Comparison of ENCODE assay signal across 14 cellular contexts in the genomic region with DNA sequence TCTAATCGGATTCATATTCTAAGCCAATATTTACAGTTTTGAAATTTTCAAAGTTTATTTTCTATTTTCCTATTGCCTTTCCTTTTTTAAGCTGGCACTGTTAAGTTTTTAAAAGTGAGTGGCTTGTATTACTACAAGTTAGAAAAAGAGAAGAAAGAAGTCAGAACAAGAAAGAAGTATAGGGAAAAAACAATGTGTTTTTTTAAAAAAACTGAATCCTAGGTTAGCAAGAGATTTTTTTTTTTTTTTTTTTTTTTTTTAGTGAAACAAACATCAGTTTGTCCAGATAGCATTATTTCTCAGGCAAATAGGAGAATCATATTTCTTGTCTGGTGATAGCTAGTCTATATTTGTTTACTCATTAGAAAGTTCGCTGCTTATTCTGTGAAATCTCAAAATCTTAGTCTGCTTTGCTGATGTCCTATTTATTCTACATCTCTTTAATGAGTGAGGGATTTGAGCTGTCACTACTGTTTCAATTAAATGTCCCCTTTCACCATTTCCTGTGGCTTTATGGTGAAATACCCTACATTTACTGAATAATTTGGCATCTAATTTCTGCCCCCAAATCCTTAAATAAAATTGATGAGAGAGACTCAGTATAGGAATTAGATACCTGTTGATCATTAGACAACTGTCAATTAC. TPM values are rescaled to one million over a fixed set of nuclear protein-coding genes. Genes with fewer than 3 reads are reported as not detected.
DNase-seq lines count a peak whose midpoint lies in the region; ATAC-seq and TF ChIP-seq lines count a peak whose summit lies in the region.
"Had no signal": no experiment of that assay in that cellular context is flagged by ENCODE, and none has a peak within 500 bp of the region (broad histone marks: within the 10 kb centered on the region; RNA-seq: fewer than 3 reads in every experiment).

No MANE protein-coding gene starts in this region.

- H3K9me2 ChIP-seq in SK-N-SH = no peaks in the 10 kb centered on the region

- peaks cover 22 to 39% (median 31%) of the 10 kb centered on the region in 3 donors for H3K4me1 Mint-ChIP-seq in IgD-negative memory B cell
- peaks cover 51% of the 10 kb centered on the region for H3K4me1 Mint-ChIP-seq in T-helper 2 cell treated with Interferon-gamma antibody and Interleukin-4, amounts not matched to agents 5 μg/mL and 100 μg/mL, for 36 hours (ENCODE audit: low read depth)

- intact Hi-C loops in lower lobe of right lung (cut with DNase I) = no loop called here

- POLR2A ChIA-PET in SK-N-SH (lab: Yijun Ruan, JAX) = no interaction called here

- no peaks in the 10 kb centered on the region for H3K27me3 ChIP-seq in SK-N-SH (ENCODE audit: insufficient read depth)
- no peaks in the 10 kb centered on the region for H3K27me3 ChIP-seq in lower lobe of right lung (ENCODE audit: low read depth)
- H3K27me3 ChIP-seq in mesendoderm (ENCODE audit: insufficient read depth, low read length, poor library complexity) = no peaks in the 10 kb centered on the region
- H3K27me3 ChIP-seq: foreskin keratinocyte, transverse colon had no signal

- H3K4me2 ChIP-seq in SK-N-SH (no peak overlapping the region), mesendoderm (ENCODE audit: low read length) (no peak overlapping the region)

- H2AFZ ChIP-seq in SK-N-SH (ENCODE audit: low read depth) = 0 out of 2 replicates have a peak overlapping the region, but pooled peaks have one; percentile 56
- H2AFZ ChIP-seq: parathyroid adenoma had no signal

- H3K27ac Mint-ChIP-seq in IgD-negative memory B cell = peak overlapping the region in 2 of 3 donors; percentile 19 to 20
- peak overlapping the region; percentile 92 for H3K27ac Mint-ChIP-seq in T-helper 2 cell treated with Interferon-gamma antibody and Interleukin-4, amounts not matched to agents 5 μg/mL and 100 μg/mL, for 36 hours

- no peak overlapping the region for H4K5ac ChIP-seq in mesendoderm (ENCODE audit: low read length)

- no peak overlapping the region for H3K4ac ChIP-seq in mesendoderm (ENCODE audit: low read depth, low read length)

- no peak overlapping the region for H3K9ac ChIP-seq in SK-N-SH
- no peak overlapping the region for H3K9ac ChIP-seq in mesendoderm (ENCODE audit: low read length)
- H3K9ac ChIP-seq: parathyroid adenoma had no signal

- H3K23ac ChIP-seq in mesendoderm (ENCODE audit: low read length) = no peak overlapping the region

- H3K9me3 ChIP-seq in SK-N-SH = no peaks in the 10 kb centered on the region
- no peaks in the 10 kb centered on the region for H3K9me3 ChIP-seq in lower lobe of right lung
- H3K9me3 ChIP-seq: transverse colon had no signal

- H4K20me1 ChIP-seq in SK-N-SH (ENCODE audit: insufficient read depth) = no peaks in the 10 kb centered on the region

- H3K4me3 ChIP-seq in SK-N-SH (ENCODE audit: low read depth in 2 of 2, low read length in 1 of 2) = no peak overlapping the region
- H3K4me3 ChIP-seq in lower lobe of right lung = no peak overlapping the region
- no peak overlapping the region for H3K4me3 ChIP-seq in mesendoderm (ENCODE audit: low read length)
- H3K4me3 ChIP-seq: transverse colon had no signal

- no peak overlapping the region for H4K8ac ChIP-seq in mesendoderm (ENCODE audit: low read depth, low read length)

- CTCF ChIA-PET in SK-N-SH (lab: Yijun Ruan, JAX) = interaction anchor here (0.7 kb wide), 1 partner anchor 21 kb away, joined by 3 read pairs; no protein-coding TSS in a partner anchor

- WGBS in SK-N-SH (ENCODE audit: low lambda C conversion rate) = 70% methylated on average over 2 of the region's 2 CpGs
- no CpG with 5 or more reads among the region's 2 CpGs for WGBS in mesendoderm (ENCODE audit: extremely low coverage, insufficient coverage, low lambda C conversion rate)

- no peak overlapping the region for H3K56ac ChIP-seq in mesendoderm (ENCODE audit: low read length)

- no peaks in the 10 kb centered on the region for H3F3A ChIP-seq in SK-N-SH (replicated peaks; ENCODE audit: insufficient read depth)

- no peaks in the 10 kb centered on the region for H3K36me3 ChIP-seq in SK-N-SH (replicated peaks in 1 of 2; ENCODE audit: control insufficient read depth in 1 of 2, insufficient read depth in 2 of 2, low read length in 1 of 2)
- H3K36me3 ChIP-seq in lower lobe of right lung = no peaks in the 10 kb centered on the region
- no peaks in the 10 kb centered on the region for H3K36me3 ChIP-seq in mesendoderm (ENCODE audit: control insufficient read depth, insufficient read depth, low read length)
- H3K36me3 ChIP-seq: transverse colon had no signal

- H3K9me3 Mint-ChIP-seq in IgD-negative memory B cell = no peaks in the 10 kb centered on the region
- no peaks in the 10 kb centered on the region for H3K9me3 Mint-ChIP-seq in T-helper 2 cell treated with Interferon-gamma antibody and Interleukin-4, amounts not matched to agents 5 μg/mL and 100 μg/mL, for 36 hours
- H3K9me3 Mint-ChIP-seq: brain had no signal

- H2BK120ac ChIP-seq in mesendoderm (ENCODE audit: low read depth, low read length) = no peak overlapping the region

- H3K27ac ChIP-seq in SK-N-SH (ENCODE audit: low read depth in 2 of 2, low read length in 1 of 2) = no peak overlapping the region
- H3K27ac ChIP-seq in lower lobe of right lung = peak overlapping the region; percentile 34
- no peak overlapping the region for H3K27ac ChIP-seq in mesendoderm (ENCODE audit: low read depth, low read length)
- H3K27ac ChIP-seq: foreskin keratinocyte, parathyroid adenoma, transverse colon had no signal

- no peak overlapping the region for H2BK15ac ChIP-seq in mesendoderm (replicated peaks; ENCODE audit: low read depth)

- H2AK5ac ChIP-seq in mesendoderm (ENCODE audit: low read length) = no peak overlapping the region

- peak overlapping the region; percentile 64 to 86 (median 73) for H3K4me3 Mint-ChIP-seq in IgD-negative memory B cell
- peak overlapping the region; percentile 62 for H3K4me3 Mint-ChIP-seq in T-helper 2 cell treated with Interferon-gamma antibody and Interleukin-4, amounts not matched to agents 5 μg/mL and 100 μg/mL, for 36 hours

- no peaks in the 10 kb centered on the region for H3K79me1 ChIP-seq in mesendoderm (ENCODE audit: low read length)

- H3K36me3 Mint-ChIP-seq in IgD-negative memory B cell = no peaks in the 10 kb centered on the region
- peaks cover 2% of the 10 kb centered on the region for H3K36me3 Mint-ChIP-seq in T-helper 2 cell treated with Interferon-gamma antibody and Interleukin-4, amounts not matched to agents 5 μg/mL and 100 μg/mL, for 36 hours (ENCODE audit: low read depth)
- H3K36me3 Mint-ChIP-seq: brain had no signal

- ATAC-seq in SK-N-SH treated with all-trans-retinoic acid at 6 μM for 48 hours = no peak
- ATAC-seq in lower lobe of right lung = no peak
- no peak for ATAC-seq in GM21360 (IDR thresholded peaks at IDR 0.05; ENCODE audit: unreplicated experiment)
- ATAC-seq: foreskin keratinocyte, Panc1 had no signal

- peaks cover 0 to 3% of the 10 kb centered on the region in 2 experiments; a peak in 2 of 4 replicates for H3K4me1 ChIP-seq in SK-N-SH (ENCODE audit: control insufficient read depth in 1 of 2, insufficient read depth in 2 of 2, low read depth in 1 of 2, low read length in 1 of 2)
- H3K4me1 ChIP-seq in lower lobe of right lung = peaks cover 8% of the 10 kb centered on the region
- no peaks in the 10 kb centered on the region for H3K4me1 ChIP-seq in mesendoderm (ENCODE audit: control insufficient read depth, low read depth, low read length)
- H3K4me1 ChIP-seq: foreskin keratinocyte, parathyroid adenoma had no signal

- TF ChIP-seq RAD21 in SK-N-SH (IDR thresholded peaks at IDR 0.05; ENCODE audit: low read length) = no peak

- TF ChIP-seq CTCF in SK-N-SH (IDR thresholded peaks at IDR 0.05) (no peak), lower lobe of right lung (IDR thresholded peaks at IDR 0.05) (no peak)

- H3K79me2 ChIP-seq in SK-N-SH (ENCODE audit: insufficient read depth) = no peaks in the 10 kb centered on the region
- H3K79me2 ChIP-seq in mesendoderm (ENCODE audit: control insufficient read depth, insufficient read depth, low read length) = no peaks in the 10 kb centered on the region
- H3K79me2 ChIP-seq: parathyroid adenoma had no signal

- DNase-seq in SK-N-SH (no peak), lower lobe of right lung (no peak), mesendoderm (no peak)
- no peak for DNase-seq in T-helper 2 cell treated with Interferon-gamma antibody and Interleukin-4, amounts not matched to agents 5 μg/mL and 100 μg/mL, for 36 hours (ENCODE audit: low spot score)
- no peak for DNase-seq in activated CD4-positive, CD25-positive, alpha-beta regulatory T cell (lab: John Stamatoyannopoulos, UW)
- DNase-seq: foreskin keratinocyte; stimulated activated CD4-positive, alpha-beta T cell treated with anti-CD3 and anti-CD28 coated beads, Interleukin-12 subunit alpha, Interleukin-12 subunit beta, amount 100 ng/mL, for 4 hours had no signal

- H2BK5ac ChIP-seq in mesendoderm (ENCODE audit: low read length) = no peak overlapping the region

- H3K27me3 Mint-ChIP-seq in IgD-negative memory B cell = peaks cover 2% of the 10 kb centered on the region
- no peaks in the 10 kb centered on the region for H3K27me3 Mint-ChIP-seq in T-helper 2 cell treated with Interferon-gamma antibody and Interleukin-4, amounts not matched to agents 5 μg/mL and 100 μg/mL, for 36 hours (ENCODE audit: low read depth)
- H3K27me3 Mint-ChIP-seq: brain had no signal

- no peak overlapping the region for H3K18ac ChIP-seq in mesendoderm (ENCODE audit: low read length)

- TF ChIP-seq EP300 in SK-N-SH (IDR thresholded peaks at IDR 0.05; ENCODE audit: borderline replicate concordance in 1 of 2, low read depth in 1 of 2, low read length in 1 of 2) = no peak

TF ChIP-seq in SK-N-SH, 30 proteins besides CTCF, POLR2A, EP300 and RAD21 (continues in another document):
- TF ChIP-seq NFIC (IDR thresholded peaks at IDR 0.05; ENCODE audit: borderline replicate concordance) (no peak), NRF1 (IDR thresholded peaks at IDR 0.05; ENCODE audit: low read depth, low read length) (no peak), JUND (IDR thresholded peaks at IDR 0.05) (no peak), SIN3A (IDR thresholded peaks at IDR 0.05; ENCODE audit: borderline replicate concordance, low read depth, low read length) (no peak), GABPA (IDR thresholded peaks at IDR 0.05; ENCODE audit: low read depth) (no peak), MXI1 (IDR thresholded peaks at IDR 0.05; ENCODE audit: low read depth, low read length) (no peak)

TF ChIP-seq in SK-N-SH treated with all-trans-retinoic acid at 6 μM for 48 hours, 23 proteins besides CTCF, POLR2A, EP300 and RAD21 (continues in another document):
- TF ChIP-seq ZNF565 (CRISPR knock-in tag; conservative IDR thresholded peaks at IDR 0.05; ENCODE audit: low read depth) (no peak), OSR1 (CRISPR knock-in tag; IDR thresholded peaks at IDR 0.05) (no peak), ESRRG (CRISPR knock-in tag; IDR thresholded peaks at IDR 0.05) (no peak), SNAI2 (CRISPR knock-in tag; IDR thresholded peaks at IDR 0.05) (no peak), ZNF8 (CRISPR knock-in tag; IDR thresholded peaks at IDR 0.05) (no peak)

RNA-seq across cellular contexts. Expression of a gene that starts 19.1 kb away (rescaled TPM):
- polyA plus RNA-seq in SK-N-SH (2012; rRNA removed) (20.8 and 34.9 TPM in 2 replicates), IgD-negative memory B cell (8.4 TPM)
- polyA plus RNA-seq in SK-N-SH (2012; cell fraction: cytosol; rRNA removed) = 41.9 and 46.1 TPM in 2 replicates
- 25.2 and 28.3 TPM in 2 replicates for polyA plus RNA-seq in SK-N-SH (2012; cell fraction: nucleus; rRNA removed)
- 13.5 TPM for total RNA-seq in lower lobe of right lung
- polyA plus RNA-seq in mesendoderm (2013, experiment 1 of 2) = 281 TPM
- polyA plus RNA-seq in mesendoderm (2013, experiment 2 of 2) = 274 TPM
